ENCODE assay signal across 9 cellular contexts in genomic region chr5:149466457-149466972, GRCh38.
DNase-seq lines count a peak whose midpoint lies in the region; ATAC-seq, FAIRE-seq and TF ChIP-seq lines count a peak whose summit lies in the region.
"Had no signal": no experiment of that assay in that cellular context is flagged by ENCODE, and none has a peak within 500 bp of the region (broad histone marks: within the 10 kb centered on the region; RNA-seq: fewer than 3 reads in every experiment).

No MANE protein-coding gene starts in this region.

- H3K23ac ChIP-seq in mesendoderm (ENCODE audit: low read length): no peak overlapping the region

- H3K4ac ChIP-seq in mesendoderm (ENCODE audit: low read depth, low read length): no peak overlapping the region

- no peak overlapping the region for H2BK15ac ChIP-seq in mesendoderm (replicated peaks; ENCODE audit: low read depth)

- H4K20me1 ChIP-seq in DND-41 (ENCODE audit: insufficient read depth, low read length): no peaks in the 10 kb centered on the region

- no peak overlapping the region for H2AK5ac ChIP-seq in mesendoderm (ENCODE audit: low read length)

- no peaks in the 10 kb centered on the region for H3K79me1 ChIP-seq in mesendoderm (ENCODE audit: low read length)

- no peak overlapping the region for H3K4me2 ChIP-seq in DND-41 (ENCODE audit: insufficient read depth, low read length)
- H3K4me2 ChIP-seq in mesendoderm (ENCODE audit: low read length): no peak overlapping the region

- H3K79me2 ChIP-seq in DND-41 (ENCODE audit: insufficient read depth, low read length): no peaks in the 10 kb centered on the region
- H3K79me2 ChIP-seq in mesendoderm (ENCODE audit: control insufficient read depth, insufficient read depth, low read length): no peaks in the 10 kb centered on the region

- no peak overlapping the region for H3K56ac ChIP-seq in mesendoderm (ENCODE audit: low read length)

- FAIRE-seq in bronchial epithelial cell (lab: Jason Lieb, UNC): no peak

- no peak for TF ChIP-seq CTCF in DND-41 (IDR thresholded peaks at IDR 0.05; ENCODE audit: borderline replicate concordance, extremely low read depth, low read length, poor library complexity, severe bottlenecking)
- TF ChIP-seq CTCF in bronchial epithelial cell (IDR thresholded peaks at IDR 0.05; ENCODE audit: insufficient read depth, low read length, severe bottlenecking): no peak
- TF ChIP-seq CTCF in omental fat pad (IDR thresholded peaks at IDR 0.05): no peak

- H4K8ac ChIP-seq in mesendoderm (ENCODE audit: low read depth, low read length): no peak overlapping the region

- H2BK120ac ChIP-seq in mesendoderm (ENCODE audit: low read depth, low read length): no peak overlapping the region

- peak; percentile 12 for DNase-seq in DND-41
- DNase-seq in LoVo (ENCODE audit: low spot score): peak; percentile 55
- peak; percentile 64 for DNase-seq in bronchial epithelial cell (ENCODE audit: low read depth)
- peak; percentile 48 for DNase-seq in omental fat pad (ENCODE audit: low spot score)
- DNase-seq in NCI-H1417 (lab: John Stamatoyannopoulos, UW): no peak
- DNase-seq in retina: no peak
- no peak for DNase-seq in mesendoderm
- DNase-seq: NCI-H2081 treated with DMSO at 0.1 percent for 48 hours had no signal

- H3K27me3 ChIP-seq in DND-41 (ENCODE audit: insufficient read depth, low read length, poor library complexity) (no peaks in the 10 kb centered on the region), bronchial epithelial cell (ENCODE audit: control insufficient read depth, insufficient read depth, low read length) (no peaks in the 10 kb centered on the region), mesendoderm (ENCODE audit: insufficient read depth, low read length, poor library complexity) (no peaks in the 10 kb centered on the region)

- peak; percentile 47 for ATAC-seq in DND-41 (ENCODE audit: insufficient read depth, low read depth)
- ATAC-seq in omental fat pad (ENCODE audit: low FRiP score): peak; percentile 50
- no peak for ATAC-seq in GM19452 (IDR thresholded peaks at IDR 0.05; ENCODE audit: unreplicated experiment)

- no peak overlapping the region for H4K5ac ChIP-seq in mesendoderm (ENCODE audit: low read length)

- H2BK5ac ChIP-seq in mesendoderm (ENCODE audit: low read length): no peak overlapping the region

- no peaks in the 10 kb centered on the region for H3K36me3 ChIP-seq in DND-41 (ENCODE audit: insufficient read depth, low read length)
- H3K36me3 ChIP-seq in bronchial epithelial cell (ENCODE audit: control insufficient read depth, insufficient read depth, low read length): no peaks in the 10 kb centered on the region
- no peaks in the 10 kb centered on the region for H3K36me3 ChIP-seq in mesendoderm (ENCODE audit: control insufficient read depth, insufficient read depth, low read length)

- H3K4me3 ChIP-seq in DND-41 (ENCODE audit: low read depth in 1 of 2, low read length in 2 of 2): no peak overlapping the region
- H3K4me3 ChIP-seq in bronchial epithelial cell (ENCODE audit: low read depth, low read length): no peak overlapping the region
- H3K4me3 ChIP-seq in mesendoderm (ENCODE audit: low read length): no peak overlapping the region

- no peak overlapping the region for H2AFZ ChIP-seq in DND-41 (ENCODE audit: low read depth, low read length)

- H3K4me1 ChIP-seq in DND-41 (ENCODE audit: insufficient read depth, low read length) (no peaks in the 10 kb centered on the region), mesendoderm (ENCODE audit: control insufficient read depth, low read depth, low read length) (no peaks in the 10 kb centered on the region)

- H3K18ac ChIP-seq in mesendoderm (ENCODE audit: low read length): no peak overlapping the region

- H3K9ac ChIP-seq in DND-41 (ENCODE audit: low read depth, low read length): no peak overlapping the region
- no peak overlapping the region for H3K9ac ChIP-seq in mesendoderm (ENCODE audit: low read length)

- WGBS in mesendoderm (ENCODE audit: extremely low coverage, insufficient coverage, low lambda C conversion rate): no CpG with 5 or more reads among the region's 17 CpGs

- H3K9me3 ChIP-seq in DND-41 (ENCODE audit: insufficient read depth, low read length, severe bottlenecking): no peaks in the 10 kb centered on the region

- H3K27ac ChIP-seq in DND-41 (ENCODE audit: low read length) (no peak overlapping the region), mesendoderm (ENCODE audit: low read depth, low read length) (no peak overlapping the region)

Comparison
In these comparisons a context has a peak if more than half of its experiments do, and no peak if none do; other contexts are left out.
1. DNase-seq: peak in DND-41 (single experiment), LoVo (single experiment), bronchial epithelial cell (single experiment) and omental fat pad (single experiment); none in NCI-H1417 (0 of 3), retina (single experiment) and mesendoderm (single experiment).